19 cellular contexts compared by ENCODE assay signal in genomic region chr4:156255608-156256007, GRCh38.
DNase-seq lines count a peak whose midpoint lies in the region; ATAC-seq and TF ChIP-seq lines count a peak whose summit lies in the region.
"Had no signal": no experiment of that assay in that cellular context is flagged by ENCODE, and none has a peak within 500 bp of the region (broad histone marks: within the 10 kb centered on the region; RNA-seq: fewer than 3 reads in every experiment).

No MANE protein-coding gene starts in this region.

- peak; percentile 71 for ATAC-seq in left lung
- ATAC-seq in HG02798 (IDR thresholded peaks at IDR 0.05; ENCODE audit: poor library complexity, unreplicated experiment) = no peak
- ATAC-seq: A549; activated CD8-positive, alpha-beta T cell treated with anti-CD3 and anti-CD28 coated beads, Interleukin-2, amount 10 ng/mL, durations not matched to agents 7 days and 5 days; activated naive CD4-positive, alpha-beta T cell treated with anti-CD3 and anti-CD28 coated beads, Interleukin-2, amount 50 U/mL, for 72 hours; activated T-cell treated with anti-CD3 and anti-CD28 coated beads, Interleukin-2, amount 50 U/mL, for 4 hours; heart left ventricle; natural killer cell treated with Interleukin-12 subunit alpha and Interleukin-12 subunit beta and Interleukin-15 and Interleukin-18, amount 100 ng/mL, for 72 hours had no signal

- TF ChIP-seq CTCF in left lung (IDR thresholded peaks at IDR 0.05) (no peak), GM13976 (IDR thresholded peaks at IDR 0.05; ENCODE audit: borderline replicate concordance, control extremely low read depth, extremely low read depth, insufficient read depth, missing control alignments) (no peak)

- no peaks in the 10 kb centered on the region for H3K9me3 ChIP-seq in left lung
- H3K9me3 ChIP-seq: A549, BLaER1, heart left ventricle had no signal

- intact Hi-C loops in left lung (cut with DNase I) = no loop called here

- no peaks in the 10 kb centered on the region for H3K27me3 ChIP-seq in left lung
- H3K27me3 ChIP-seq: BLaER1, heart left ventricle had no signal

- in situ Hi-C loops in GM13976 (cut with MboI; ENCODE audit: low sequenced_read_pairs, unreplicated experiment) = no loop called here

- no peaks in the 10 kb centered on the region for H3K36me3 ChIP-seq in left lung
- H3K36me3 ChIP-seq: BLaER1, heart left ventricle had no signal

- DNase-seq in COLO829 (ENCODE audit: low spot score) (peak; percentile 7), NCI-H1092 treated with DMSO at 0.1 percent for 48 hours (lab: John Stamatoyannopoulos, UW) (peak; percentile 91), NCI-H748 treated with DMSO at 0.1 percent for 48 hours (lab: John Stamatoyannopoulos, UW) (peak; percentile 43), left lung (no peak), GM13976 (ENCODE audit: low spot score) (no peak)
- no peak for DNase-seq in activated naive CD4-positive, alpha-beta T cell treated with anti-CD3 and anti-CD28 coated beads, Interleukin-2, amount 50 U/mL, for 16 hours
- DNase-seq in NK-92 treated with Interleukin-12 subunit alpha and Interleukin-12 subunit beta, amount 100 ng/mL, for 24 hours (lab: John Stamatoyannopoulos, UW) = no peak
- DNase-seq: activated B cell treated with CpG ODN at 0.5 μM for 24 hours; activated CD8-positive, alpha-beta T cell treated with anti-CD3 and anti-CD28 coated beads, Interleukin-2, amount 10 ng/mL, durations not matched to agents 7 days and 5 days; activated T-cell treated with anti-CD3 and anti-CD28 coated beads, Interleukin-2, amount 50 U/mL, for 4 hours; HCEC 1CT; heart left ventricle; immature natural killer cell had no signal

- no peaks in the 10 kb centered on the region for H3K4me1 ChIP-seq in left lung
- H3K4me1 ChIP-seq: A549, BLaER1, heart left ventricle had no signal

- no peak overlapping the region for H3K4me3 ChIP-seq in left lung
- H3K4me3 ChIP-seq: A549, BLaER1, heart left ventricle, SK-N-MC had no signal

- peak overlapping the region in 1 of 2 donors; percentile 49 for H3K27ac ChIP-seq in left lung
- H3K27ac ChIP-seq: A549, BLaER1, heart left ventricle, SK-N-MC had no signal

Comparison
In these comparisons a context has a peak if more than half of its experiments do, and no peak if none do; other contexts are left out.
1. DNase-seq: peak in COLO829 (single experiment), NCI-H1092 treated with DMSO at 0.1 percent for 48 hours (single experiment) and NCI-H748 treated with DMSO at 0.1 percent for 48 hours (single experiment); none in left lung (0 of 2), activated naive CD4-positive, alpha-beta T cell treated with anti-CD3 and anti-CD28 coated beads, Interleukin-2, amount 50 U/mL, for 16 hours (single experiment), NK-92 treated with Interleukin-12 subunit alpha and Interleukin-12 subunit beta, amount 100 ng/mL, for 24 hours (single experiment) and GM13976 (single experiment).